Comparison of ENCODE assay signal across 9 cellular contexts in the genomic region with DNA sequence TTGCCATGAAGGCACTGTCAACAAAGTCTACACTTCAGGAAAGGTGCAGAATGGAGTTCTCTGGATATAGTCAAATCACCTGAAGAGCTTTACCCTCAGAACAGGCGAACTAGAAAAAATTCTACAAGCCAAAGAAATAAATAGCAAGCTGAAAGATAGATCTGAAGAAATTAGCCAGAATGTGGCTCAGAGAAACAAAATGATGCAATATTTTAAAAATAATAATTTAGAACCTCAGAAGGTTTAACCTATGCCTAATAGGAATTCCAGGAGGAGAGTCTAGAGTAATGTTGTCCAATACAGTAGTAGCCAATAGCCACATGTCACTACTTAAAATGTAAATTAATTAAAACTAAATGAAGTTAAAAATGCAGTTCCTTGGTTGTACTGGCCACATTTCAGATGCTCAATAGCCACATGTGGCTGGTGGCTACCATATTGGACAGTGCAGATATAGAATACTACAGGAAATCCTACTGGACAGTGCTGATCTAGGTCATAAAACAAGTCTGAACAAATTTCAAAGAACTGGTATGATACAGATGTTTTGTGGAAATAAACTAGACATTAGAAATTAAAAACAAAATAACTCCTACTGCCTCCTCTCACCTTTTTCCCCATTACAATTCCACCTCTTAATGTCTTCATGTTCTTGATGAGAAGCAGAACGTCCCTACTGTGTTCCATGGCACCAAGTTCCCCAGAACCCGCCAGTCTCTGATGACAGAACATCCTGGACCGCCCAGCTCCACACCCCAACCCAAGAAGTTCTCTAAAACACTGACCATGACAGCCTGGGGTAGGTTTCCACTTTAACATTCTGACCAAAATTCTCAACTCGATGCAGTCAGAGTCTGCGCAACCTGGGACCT. TPM values are rescaled to one million over a fixed set of nuclear protein-coding genes. Genes with fewer than 3 reads are reported as not detected.
DNase-seq lines count a peak whose midpoint lies in the region; ATAC-seq and TF ChIP-seq lines count a peak whose summit lies in the region.
"Had no signal": no experiment of that assay in that cellular context is flagged by ENCODE, and none has a peak within 500 bp of the region (broad histone marks: within the 10 kb centered on the region; RNA-seq: fewer than 3 reads in every experiment).

No MANE protein-coding gene starts in this region.

- H3K27me3 ChIP-seq in dorsolateral prefrontal cortex, result no peaks in the 10 kb centered on the region
- no peaks in the 10 kb centered on the region for H3K27me3 ChIP-seq in muscle layer of colon (ENCODE audit: control insufficient read depth in 1 of 2, insufficient read depth in 2 of 2, low read length in 2 of 2)

- TF ChIP-seq CTCF in LNCaP clone FGC (IDR thresholded peaks at IDR 0.05; ENCODE audit: control insufficient read depth, extremely low read depth, insufficient read depth) (no peak), dorsolateral prefrontal cortex (IDR thresholded peaks at IDR 0.05 in 54 of 56, conservative IDR thresholded peaks at IDR 0.05 in 2 of 56; ENCODE audit: low read depth in 1 of 56, partially characterized antibody in 56 of 56) (no peak)

- ATAC-seq in GM21619 (IDR thresholded peaks at IDR 0.05; ENCODE audit: unreplicated experiment), result peak; percentile 35

- DNase-seq in CMK (ENCODE audit: low read depth) (peak; percentile 25), LNCaP clone FGC (ENCODE audit: low read depth) (no peak), dorsolateral prefrontal cortex (no peak), DMS 273 (lab: John Stamatoyannopoulos, UW; ENCODE audit: unreplicated experiment) (no peak), foreskin melanocyte (no peak), cortex of kidney (lab: John Stamatoyannopoulos, UW) (no peak)

- H3K27ac ChIP-seq in dorsolateral prefrontal cortex (peak overlapping the region in 58 of 59 donors; percentile 26 to 96 (median 84)), muscle layer of colon (ENCODE audit: low read depth, low read length) (peak overlapping the region; percentile 85)

- peaks cover 7% of the 10 kb centered on the region for H3K36me3 ChIP-seq in muscle layer of colon (ENCODE audit: insufficient read depth, low read length)

- H3K4me1 ChIP-seq in muscle layer of colon (ENCODE audit: insufficient read depth, low read length), result peaks cover 18% of the 10 kb centered on the region

- H3K9ac ChIP-seq in muscle layer of colon (ENCODE audit: low read length), result peak overlapping the region; percentile 86

- intact Hi-C loops in dorsolateral prefrontal cortex (cut with DNase I), result loop anchor here in 1 of 2 donors (5.0 kb wide), 1 partner anchor 195 kb away; the partner anchor contains the start of genes CAB39L and SETDB2

- H3K4me3 ChIP-seq in LNCaP clone FGC (ENCODE audit: low read depth, low read length), result peak overlapping the region; percentile 93
- peak overlapping the region; percentile 65 to 99 (median 91) for H3K4me3 ChIP-seq in dorsolateral prefrontal cortex
- H3K4me3 ChIP-seq in muscle layer of colon (ENCODE audit: low read depth in 1 of 2, low read length in 2 of 2), result peak overlapping the region; percentile 69 to 94

- H3K9me3 ChIP-seq in muscle layer of colon (ENCODE audit: low read length), result no peaks in the 10 kb centered on the region

RNA-seq across cellular contexts. Expression of gene CDADC1, which starts 0.6 kb away (rescaled TPM):
- total RNA-seq in dorsolateral prefrontal cortex, result 10 to 100 TPM; 10.8 to 28.5 (median 17.3) TPM

RNA-seq across cellular contexts. Expression of gene MLNR, which starts 26.9 kb away (rescaled TPM):
- total RNA-seq in dorsolateral prefrontal cortex, result not detected
- total RNA-seq: RPMI7951 had no signal
